In the genomic region with DNA sequence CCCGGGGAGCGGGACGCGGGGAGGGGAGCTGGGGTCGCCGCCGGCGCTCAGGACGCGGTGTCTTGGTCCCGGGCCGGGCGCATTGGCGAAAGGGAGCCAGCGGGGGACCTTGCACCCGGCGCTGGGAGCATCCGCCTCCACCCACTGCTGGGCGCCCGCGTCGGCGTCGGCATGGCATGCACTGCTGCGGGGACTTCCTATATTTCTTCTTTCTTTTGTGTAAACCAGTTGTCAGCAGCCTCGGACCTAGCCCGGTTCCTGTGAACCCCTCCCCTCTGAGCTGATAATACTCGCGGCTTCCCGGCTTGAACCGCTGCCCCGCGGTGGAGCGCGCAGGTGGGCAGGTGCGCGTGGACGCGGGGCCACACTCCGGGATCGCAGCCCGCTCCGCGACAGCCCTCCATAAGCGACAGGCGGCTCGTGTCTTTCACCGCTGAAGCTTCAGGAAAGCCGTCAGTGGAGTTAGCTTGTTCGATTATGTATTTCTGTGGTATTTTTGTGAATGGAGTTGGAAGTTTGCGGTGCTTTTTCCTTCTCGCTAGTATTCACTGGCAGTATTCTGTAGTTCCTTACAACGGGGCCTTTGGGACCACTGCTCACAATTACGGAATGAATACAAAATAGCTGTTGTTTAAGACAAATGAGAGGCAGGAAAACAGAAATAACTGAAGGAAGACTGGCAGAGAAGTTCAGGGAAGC, we compare ENCODE assay signal across 8 cellular contexts. TPM values are rescaled to one million over a fixed set of nuclear protein-coding genes. Genes with fewer than 3 reads are reported as not detected.
DNase-seq lines count a peak whose midpoint lies in the region; ATAC-seq, FAIRE-seq and TF ChIP-seq lines count a peak whose summit lies in the region.

No MANE protein-coding gene starts in this region.

- H3K27me3 ChIP-seq in CD4-positive, alpha-beta memory T cell (ENCODE audit: insufficient read depth, low read length), result peaks cover 14% of the 10 kb centered on the region
- H3K27me3 ChIP-seq in astrocyte (ENCODE audit: insufficient read depth, low read length), result no peaks in the 10 kb centered on the region
- H3K27me3 ChIP-seq in iPS-15b (ENCODE audit: control insufficient read depth, insufficient read depth, low read length), result peaks cover 31% of the 10 kb centered on the region
- H3K27me3 ChIP-seq in small intestine (ENCODE audit: control insufficient read depth in 2 of 2, insufficient read depth in 2 of 2, low read length in 2 of 2), result no peaks in the 10 kb centered on the region

- peaks cover 44% of the 10 kb centered on the region for H3K79me2 ChIP-seq in astrocyte (ENCODE audit: insufficient read depth, low read length)

- peaks cover 16 to 22% (median 19%) of the 10 kb centered on the region in 4 donors for H3K4me1 Mint-ChIP-seq in CD4-positive, alpha-beta memory T cell
- peaks cover 32% of the 10 kb centered on the region for H3K4me1 Mint-ChIP-seq in astrocyte (ENCODE audit: low read depth, unreplicated experiment)

- no peak for TF ChIP-seq CTCF in astrocyte (IDR thresholded peaks at IDR 0.05; ENCODE audit: insufficient read depth, low read depth, low read length)

- CTCF ChIA-PET in CD4-positive, alpha-beta memory T cell (lab: Charles Lee; ENCODE audit: partially characterized antibody), result interaction anchor here (1.9 kb wide), 1 partner anchor 27 kb away, joined by 4 read pairs; no protein-coding TSS in a partner anchor

- WGBS in small intestine, 3 donors, result 0 to 1% (median 1%) methylated on average over 50 to 54 of the region's 54 CpGs

- peaks cover 28 to 34% of the 10 kb centered on the region in 2 donors for H3K27me3 Mint-ChIP-seq in CD4-positive, alpha-beta memory T cell
- H3K27me3 Mint-ChIP-seq in astrocyte (ENCODE audit: low read depth, unreplicated experiment), result no peaks in the 10 kb centered on the region

- H3K4me3 Mint-ChIP-seq in CD4-positive, alpha-beta memory T cell, result peak overlapping the region; percentile 79 to 97 (median 86)
- peak overlapping the region; percentile 90 for H3K4me3 Mint-ChIP-seq in astrocyte (ENCODE audit: unreplicated experiment)

- H3K4me3 ChIP-seq in CD4-positive, alpha-beta memory T cell (ENCODE audit: low read length in 2 of 2), result peak overlapping the region in 1 of 2 donors; percentile 33
- H3K4me3 ChIP-seq in SK-N-MC (peak overlapping the region; percentile 92), astrocyte (ENCODE audit: insufficient read depth, low read depth, low read length) (peak overlapping the region; percentile 77), iPS-15b (ENCODE audit: low read depth, low read length) (peak overlapping the region; percentile 69), small intestine (ENCODE audit: low read depth in 1 of 2, low read length in 2 of 2) (peak overlapping the region; percentile 70 to 78)

- peak overlapping the region; percentile 19 for H3K9ac ChIP-seq in SK-N-MC (ENCODE audit: insufficient read length)
- H3K9ac ChIP-seq in astrocyte (ENCODE audit: low read length), result peak overlapping the region; percentile 80
- no peak overlapping the region for H3K9ac ChIP-seq in iPS-15b (ENCODE audit: low read depth, low read length)

- peaks cover 17% of the 10 kb centered on the region for H3K4me1 ChIP-seq in CD4-positive, alpha-beta memory T cell (ENCODE audit: insufficient read depth, low read length)
- H3K4me1 ChIP-seq in astrocyte (ENCODE audit: insufficient read depth, low read length) (peaks cover 21% of the 10 kb centered on the region), iPS-15b (ENCODE audit: control insufficient read depth, insufficient read depth, low read length) (peaks cover 6% of the 10 kb centered on the region), small intestine (ENCODE audit: control insufficient read depth in 2 of 2, insufficient read depth in 1 of 2, low read depth in 1 of 2, low read length in 1 of 2) (peaks cover 0 to 9% of the 10 kb centered on the region in 2 donors)

- H3K36me3 ChIP-seq in CD4-positive, alpha-beta memory T cell (ENCODE audit: insufficient read depth, low read length), result no peaks in the 10 kb centered on the region
- H3K36me3 ChIP-seq in SK-N-MC (ENCODE audit: insufficient read depth, low read length) (no peaks in the 10 kb centered on the region), astrocyte (ENCODE audit: insufficient read depth, low read length) (no peaks in the 10 kb centered on the region), iPS-15b (ENCODE audit: control insufficient read depth, insufficient read depth, low read length) (no peaks in the 10 kb centered on the region), small intestine (ENCODE audit: control insufficient read depth in 2 of 2, insufficient read depth in 2 of 2, low read length in 2 of 2) (no peaks in the 10 kb centered on the region)

- H3K4me2 ChIP-seq in astrocyte (ENCODE audit: low read length), result peak overlapping the region; percentile 95

- peak overlapping the region; percentile 58 for H2AFZ ChIP-seq in astrocyte (ENCODE audit: low read depth, low read length)

- no peaks in the 10 kb centered on the region for H3K9me3 Mint-ChIP-seq in CD4-positive, alpha-beta memory T cell
- peaks cover 2% of the 10 kb centered on the region for H3K9me3 Mint-ChIP-seq in astrocyte (ENCODE audit: unreplicated experiment)

- intact Hi-C loops in CD4-positive, alpha-beta memory T cell (cut with micrococcal nuclease), result no loop called here

- H3K27ac Mint-ChIP-seq in CD4-positive, alpha-beta memory T cell, result peak overlapping the region in 3 of 7 donors; percentile 51 to 59 (median 58)
- H3K27ac Mint-ChIP-seq in astrocyte (ENCODE audit: unreplicated experiment), result peak overlapping the region; percentile 78

- FAIRE-seq in astrocyte (lab: Jason Lieb, UNC), result no peak
- no peak for FAIRE-seq in small intestine (lab: Jason Lieb, UNC)

- peaks cover 0 to 2% of the 10 kb centered on the region in 2 donors for H3K36me3 Mint-ChIP-seq in CD4-positive, alpha-beta memory T cell
- H3K36me3 Mint-ChIP-seq in astrocyte (ENCODE audit: low read depth, unreplicated experiment), result no peaks in the 10 kb centered on the region

- no peak overlapping the region for H3K27ac ChIP-seq in CD4-positive, alpha-beta memory T cell (ENCODE audit: low read depth, low read length)
- no peak overlapping the region for H3K27ac ChIP-seq in SK-N-MC
- H3K27ac ChIP-seq in astrocyte (ENCODE audit: low read depth, low read length), result peak overlapping the region; percentile 9
- peak overlapping the region in 1 of 2 donors; percentile 65 for H3K27ac ChIP-seq in small intestine (ENCODE audit: low read depth in 1 of 2, low read length in 1 of 2)

- ATAC-seq in GM19463 (IDR thresholded peaks at IDR 0.05; ENCODE audit: unreplicated experiment), result peak; percentile 18

- DNase-seq in CD4-positive, alpha-beta memory T cell, result peak in 4 of 5 donors; percentile 13 to 17 (median 16)
- DNase-seq in HK-2 (ENCODE audit: unreplicated experiment) (peak; percentile 50), SK-N-MC (ENCODE audit: low read depth, low spot score) (no peak), astrocyte (ENCODE audit: low read depth) (no peak), small intestine (peak; percentile 53), NCI-H128 (lab: John Stamatoyannopoulos, UW; ENCODE audit: unreplicated experiment) (no peak)

- peaks cover 13% of the 10 kb centered on the region for H4K20me1 ChIP-seq in astrocyte (ENCODE audit: insufficient read depth, low read length)

- POLR2A ChIA-PET in CD4-positive, alpha-beta memory T cell (lab: Charles Lee; ENCODE audit: partially characterized antibody), result interaction anchor here (0.5 to 0.6 kb wide), 3 partner anchors 21 to 928 kb away, joined by 4 to 5 read pairs (median 4); a partner anchor contains a TSS

- no peaks in the 10 kb centered on the region for H3K9me3 ChIP-seq in CD4-positive, alpha-beta memory T cell (ENCODE audit: control insufficient read depth in 1 of 2, low read length in 2 of 2)
- H3K9me3 ChIP-seq in SK-N-MC (ENCODE audit: low read depth, low read length) (no peaks in the 10 kb centered on the region), astrocyte (ENCODE audit: insufficient read depth, low read depth, low read length) (no peaks in the 10 kb centered on the region), iPS-15b (ENCODE audit: control insufficient read depth, insufficient read depth, low read length) (no peaks in the 10 kb centered on the region), small intestine (ENCODE audit: control insufficient read depth, low read depth) (no peaks in the 10 kb centered on the region)

RNA-seq across cellular contexts. Expression of a gene that starts 0.8 kb away (rescaled TPM):
- under 1 TPM; 0.17 to 0.32 TPM for total RNA-seq in CD4-positive, alpha-beta memory T cell
- under 1 TPM in 1 of 2 donors, not detected in 1; 0.20 TPM for polyA plus RNA-seq in CD4-positive, alpha-beta memory T cell
- 12.1 and 13.6 TPM in 2 replicates for total RNA-seq in astrocyte
- 1 to 10 TPM; 1.4 to 4.2 (median 3.4) TPM for polyA plus RNA-seq in small intestine

Comparison
In these comparisons a context has a peak if more than half of its experiments do, and no peak if none do; other contexts are left out.
1. DNase-seq: peak in CD4-positive, alpha-beta memory T cell (4 of 5), HK-2 (single experiment) and small intestine (single experiment); none in SK-N-MC (single experiment), astrocyte (single experiment) and NCI-H128 (single experiment).